14 cellular contexts compared by ENCODE assay signal in the genomic region with DNA sequence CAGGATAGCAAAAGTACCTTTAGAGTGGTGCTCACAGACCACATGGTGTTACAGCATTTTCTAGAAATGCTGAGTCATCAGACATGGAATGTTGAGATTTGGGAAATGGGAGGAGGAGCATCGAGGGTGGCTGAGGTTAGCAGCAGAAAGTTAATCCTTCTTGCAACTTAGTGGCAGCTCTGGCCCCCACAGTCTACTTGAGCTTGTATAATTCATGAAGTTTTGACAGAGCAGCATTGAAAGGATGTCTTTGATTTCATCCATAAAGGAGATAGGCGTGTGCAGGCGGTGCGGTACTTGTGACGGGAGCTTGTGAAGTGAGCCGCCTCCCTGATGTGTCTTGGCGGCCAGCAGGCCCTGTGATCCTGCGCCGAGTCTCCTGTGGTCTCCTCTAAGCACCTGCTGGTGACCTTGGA.
DNase-seq lines count a peak whose midpoint lies in the region; ATAC-seq and TF ChIP-seq lines count a peak whose summit lies in the region.
"Had no signal": no experiment of that assay in that cellular context is flagged by ENCODE, and none has a peak within 500 bp of the region (broad histone marks: within the 10 kb centered on the region; RNA-seq: fewer than 3 reads in every experiment).

No MANE protein-coding gene starts in this region.

- H3K4me3 Mint-ChIP-seq in endodermal cell: no peak overlapping the region
- H3K4me3 Mint-ChIP-seq: activated naive CD8-positive, alpha-beta T cell treated with anti-CD3 and anti-CD28 coated beads, Interleukin-2, amount 10 ng/mL, durations not matched to agents 7 days and 5 days; B cell had no signal

- no peak overlapping the region for H3K27ac Mint-ChIP-seq in endodermal cell
- H3K27ac Mint-ChIP-seq: activated naive CD8-positive, alpha-beta T cell treated with anti-CD3 and anti-CD28 coated beads, Interleukin-2, amount 10 ng/mL, durations not matched to agents 7 days and 5 days; B cell had no signal

- 0 out of 2 replicates have a peak overlapping the region, but pooled peaks have one; percentile 7 for H2BK20ac ChIP-seq in IMR-90 (ENCODE audit: low read depth, low read length)

- H3K4me1 Mint-ChIP-seq in endodermal cell: peaks cover 32% of the 10 kb centered on the region

- ATAC-seq in IMR-90 (ENCODE audit: low read depth) (peak; percentile 73), HG03175 (IDR thresholded peaks at IDR 0.05; ENCODE audit: unreplicated experiment) (no peak), GM21576 (IDR thresholded peaks at IDR 0.05; ENCODE audit: unreplicated experiment) (no peak)

- H2AK5ac ChIP-seq in IMR-90 (ENCODE audit: low read depth, low read length): no peak overlapping the region

- CTCF ChIA-PET in AG04450 (lab: Charles Lee): no interaction called here
- CTCF ChIA-PET in IMR-90 (lab: Yijun Ruan, JAX): interaction anchor here (1.0 kb wide), 1 partner anchor 15 kb away, joined by 4 read pairs; no protein-coding TSS in a partner anchor

- dilution Hi-C loops in IMR-90 (cut with HindIII; ENCODE audit: low sequenced_read_pairs, unreplicated experiment): no loop called here

- no peak overlapping the region for H2AFZ ChIP-seq in IMR-90 (replicated peaks; ENCODE audit: low read length, poor library complexity)

- H3K4me2 ChIP-seq in IMR-90 (ENCODE audit: low read depth, low read length): peak overlapping the region; percentile 41; the same call in 1 of the 2 replicates

- H3K79me1 ChIP-seq in IMR-90 (ENCODE audit: low read depth in 1 of 2, low read length in 2 of 2): peaks cover 9 to 30% of the 10 kb centered on the region in 2 experiments; a peak in 2 of 4 replicates

- peaks cover 38% of the 10 kb centered on the region for H3K9me3 Mint-ChIP-seq in endodermal cell

- peak overlapping the region; percentile 52 for H3K27ac ChIP-seq in AG04450 (ENCODE audit: low read depth, low read length)
- H3K27ac ChIP-seq in IMR-90 (ENCODE audit: insufficient read depth, low read length): peak overlapping the region; percentile 45; the same call in 1 of the 2 replicates
- H3K27ac ChIP-seq in endodermal cell (ENCODE audit: low read depth, low read length): peak overlapping the region; percentile 29
- H3K27ac ChIP-seq: vagina had no signal

- no peak overlapping the region for H3K23ac ChIP-seq in IMR-90 (ENCODE audit: low read depth, low read length)

- no peak overlapping the region for H4K91ac ChIP-seq in IMR-90 (ENCODE audit: insufficient read depth, low read depth, low read length)

- H3K4me3 ChIP-seq in AG04450 (ENCODE audit: low read depth, low read length) (no peak overlapping the region), IMR-90 (ENCODE audit: insufficient read depth, low read depth, low read length) (no peak overlapping the region), endodermal cell (ENCODE audit: low read length) (no peak overlapping the region)
- H3K4me3 ChIP-seq: vagina had no signal

- H2BK5ac ChIP-seq in IMR-90 (ENCODE audit: low read depth, low read length, poor library complexity, severe bottlenecking): no peak overlapping the region

- H2BK15ac ChIP-seq in IMR-90 (ENCODE audit: low read depth, low read length): no peak overlapping the region

- no peak overlapping the region for H3K9ac ChIP-seq in IMR-90 (ENCODE audit: low read depth, low read length)
- no peak overlapping the region for H3K9ac ChIP-seq in endodermal cell (ENCODE audit: extremely low read depth, low read length, poor library complexity, severe bottlenecking)

- H3K9me3 ChIP-seq in AG04450 (ENCODE audit: control insufficient read depth, insufficient read depth, low read length) (peaks cover 29% of the 10 kb centered on the region), IMR-90 (ENCODE audit: control insufficient read depth, insufficient read depth, low read length) (peaks cover 2% of the 10 kb centered on the region; the same call in 1 of the 2 replicates), endodermal cell (ENCODE audit: control insufficient read depth, low read length) (peaks cover 11% of the 10 kb centered on the region)
- H3K9me3 ChIP-seq: vagina had no signal

- H3K36me3 ChIP-seq in IMR-90 (ENCODE audit: control insufficient read depth, insufficient read depth, low read length) (no peaks in the 10 kb centered on the region), endodermal cell (ENCODE audit: control insufficient read depth, insufficient read depth, low read length) (no peaks in the 10 kb centered on the region)
- H3K36me3 ChIP-seq: vagina had no signal

- H3K9me1 ChIP-seq in IMR-90 (ENCODE audit: insufficient read depth, low read length): peaks cover 12% of the 10 kb centered on the region

- no peaks in the 10 kb centered on the region for H3K27me3 Mint-ChIP-seq in endodermal cell (ENCODE audit: insufficient read depth)
- H3K27me3 Mint-ChIP-seq: activated naive CD8-positive, alpha-beta T cell treated with anti-CD3 and anti-CD28 coated beads, Interleukin-2, amount 10 ng/mL, durations not matched to agents 7 days and 5 days; B cell had no signal

- peaks cover 28% of the 10 kb centered on the region for H3K36me3 Mint-ChIP-seq in endodermal cell (ENCODE audit: low read depth)

- TF ChIP-seq POLR2A in IMR-90 (IDR thresholded peaks at IDR 0.05; ENCODE audit: low read depth, low read length): no peak

- peaks cover 21% of the 10 kb centered on the region for H3K4me1 ChIP-seq in IMR-90 (ENCODE audit: control insufficient read depth, insufficient read depth, low read length)
- H3K4me1 ChIP-seq in endodermal cell (ENCODE audit: control insufficient read depth, insufficient read depth, low read length): no peaks in the 10 kb centered on the region

- H3K18ac ChIP-seq in IMR-90 (ENCODE audit: low read depth, low read length): no peak overlapping the region

- no peak overlapping the region for H4K5ac ChIP-seq in IMR-90 (ENCODE audit: low read depth, low read length)

- TF ChIP-seq CTCF in AG04450 (IDR thresholded peaks at IDR 0.05; ENCODE audit: low read depth, low read length) (no peak), IMR-90 (conservative IDR thresholded peaks at IDR 0.05; ENCODE audit: low read depth, low read length) (no peak), endodermal cell (conservative IDR thresholded peaks at IDR 0.05) (no peak)

- no peak overlapping the region for H4K8ac ChIP-seq in IMR-90 (ENCODE audit: low read depth in 2 of 2, low read length in 2 of 2)

- H2BK120ac ChIP-seq in IMR-90 (ENCODE audit: low read depth, low read length): peak overlapping the region; percentile 68

- in situ Hi-C loops in IMR-90 (cut with MboI; ENCODE audit: low sequenced_read_pairs): no loop called here

- no peak for TF ChIP-seq RAD21 in IMR-90 (IDR thresholded peaks at IDR 0.05; ENCODE audit: low read length)

- POLR2A ChIA-PET in AG04450 (lab: Yijun Ruan, JAX): no interaction called here
- POLR2A ChIA-PET in IMR-90 (lab: Charles Lee; ENCODE audit: unreplicated experiment): no interaction called here

- BruUV-seq in IMR-90 (replicated peaks; lab: Mats Ljungman, UMichigan): no TSS peak

- H4K20me1 ChIP-seq in IMR-90 (ENCODE audit: insufficient read depth, low read length): no peaks in the 10 kb centered on the region; the same call in 1 of the 2 replicates

- no peaks in the 10 kb centered on the region for H3K27me3 ChIP-seq in AG04450 (ENCODE audit: control insufficient read depth, insufficient read depth, low read length)
- no peaks in the 10 kb centered on the region for H3K27me3 ChIP-seq in IMR-90 (ENCODE audit: control insufficient read depth, insufficient read depth, low read length)
- no peaks in the 10 kb centered on the region for H3K27me3 ChIP-seq in endodermal cell (ENCODE audit: control insufficient read depth, insufficient read depth, low read length, poor library complexity, severe bottlenecking)
- H3K27me3 ChIP-seq: vagina had no signal

- H3K14ac ChIP-seq in IMR-90 (replicated peaks; ENCODE audit: low read depth, low read length): no peak overlapping the region; the same call in 1 of the 2 replicates

- H3K4ac ChIP-seq in IMR-90 (ENCODE audit: low read depth, low read length): 0 out of 2 replicates have a peak overlapping the region, but pooled peaks have one; percentile 11

- no peak overlapping the region for H2AK9ac ChIP-seq in IMR-90 (replicated peaks; ENCODE audit: low read depth, low read length, poor library complexity)

- DNase-seq in AG04450 (ENCODE audit: low read depth, low spot score): peak; percentile 30
- DNase-seq in IMR-90: peak; percentile 67
- DNase-seq in endodermal cell: no peak
- peak; percentile 30 for DNase-seq in myocyte (ENCODE audit: low read depth)
- no peak for DNase-seq in stimulated activated CD4-positive, alpha-beta T cell treated with anti-CD3 and anti-CD28 coated beads, Interleukin-2, amount 100 ng/mL, for 48 hours
- no peak for DNase-seq in D341Med (ENCODE audit: low spot score)
- DNase-seq: activated naive CD8-positive, alpha-beta T cell treated with anti-CD3 and anti-CD28 coated beads, Interleukin-2, amount 10 ng/mL, durations not matched to agents 7 days and 5 days; left cardiac atrium; NCI-H774; SHP77 had no signal

- WGBS in IMR-90 (ENCODE audit: extremely low coverage in 2 of 2, insufficient read length in 1 of 2), 2 experiments: 95% methylated on average over 6 of the region's 9 CpGs; no CpG with 5 or more reads in 1 of the 2 experiments
- WGBS in endodermal cell (ENCODE audit: insufficient coverage in 1 of 2, insufficient read length in 1 of 2), 2 experiments: 90 to 94% methylated on average over 7 to 9 of the region's 9 CpGs

- intact Hi-C loops in IMR-90 (cut with micrococcal nuclease): no loop called here

- no peak overlapping the region for H3K56ac ChIP-seq in IMR-90 (ENCODE audit: extremely low read depth, insufficient read depth, low read length)

TF ChIP-seq in IMR-90, 13 proteins besides CTCF, POLR2A, EP300 and RAD21 (continues in another document):
- TF ChIP-seq FOS (IDR thresholded peaks at IDR 0.05; ENCODE audit: low read depth, low read length) (no peak), MAFK (IDR thresholded peaks at IDR 0.05; ENCODE audit: low read depth, low read length) (peak; percentile 100), MAZ (IDR thresholded peaks at IDR 0.05; ENCODE audit: borderline replicate concordance, low read depth, low read length) (no peak), BHLHE40 (IDR thresholded peaks at IDR 0.05; ENCODE audit: low read depth, low read length) (no peak), MXI1 (IDR thresholded peaks at IDR 0.05; ENCODE audit: borderline replicate concordance, low read depth, low read length) (no peak), SMC3 (IDR thresholded peaks at IDR 0.05; ENCODE audit: low read depth, low read length) (no peak), RFX5 (IDR thresholded peaks at IDR 0.05; ENCODE audit: low read depth, low read length) (no peak), CHD1 (IDR thresholded peaks at IDR 0.05; ENCODE audit: low read depth, low read length) (no peak), RCOR1 (IDR thresholded peaks at IDR 0.05; ENCODE audit: insufficient replicate concordance, low read length) (no peak)
- TF ChIP-seq, protein P1, sequence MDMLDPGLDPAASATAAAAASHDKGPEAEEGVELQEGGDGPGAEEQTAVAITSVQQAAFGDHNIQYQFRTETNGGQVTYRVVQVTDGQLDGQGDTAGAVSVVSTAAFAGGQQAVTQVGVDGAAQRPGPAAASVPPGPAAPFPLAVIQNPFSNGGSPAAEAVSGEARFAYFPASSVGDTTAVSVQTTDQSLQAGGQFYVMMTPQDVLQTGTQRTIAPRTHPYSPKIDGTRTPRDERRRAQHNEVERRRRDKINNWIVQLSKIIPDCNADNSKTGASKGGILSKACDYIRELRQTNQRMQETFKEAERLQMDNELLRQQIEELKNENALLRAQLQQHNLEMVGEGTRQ (IDR thresholded peaks at IDR 0.05; ENCODE audit: low read depth, low read length): no peak

Comparison
In these comparisons a context has a peak if more than half of its experiments do, and no peak if none do; other contexts are left out.
1. DNase-seq: peak in AG04450 (single experiment), IMR-90 (single experiment) and myocyte (single experiment); none in endodermal cell (single experiment), stimulated activated CD4-positive, alpha-beta T cell treated with anti-CD3 and anti-CD28 coated beads, Interleukin-2, amount 100 ng/mL, for 48 hours (0 of 2) and D341Med (single experiment).
2. Peak in every context shown above with its lines, with median percentiles within 50 percentile points of each other: H3K27ac ChIP-seq.